13 cellular contexts compared by ENCODE assay signal in genomic region chr6:15479761-15480160, GRCh38.
DNase-seq lines count a peak whose midpoint lies in the region; ATAC-seq and TF ChIP-seq lines count a peak whose summit lies in the region.
"Had no signal": no experiment of that assay in that cellular context is flagged by ENCODE, and none has a peak within 500 bp of the region (broad histone marks: within the 10 kb centered on the region; RNA-seq: fewer than 3 reads in every experiment).

No MANE protein-coding gene starts in this region.

- peaks cover 27% of the 10 kb centered on the region for H3K4me1 ChIP-seq in GM23248 (ENCODE audit: insufficient read depth)
- H3K4me1 ChIP-seq in endodermal cell (ENCODE audit: control insufficient read depth, insufficient read depth, low read length), result peaks cover 11% of the 10 kb centered on the region
- H3K4me1 ChIP-seq in osteoblast (ENCODE audit: insufficient read depth, low read length), result peaks cover 27% of the 10 kb centered on the region
- H3K4me1 ChIP-seq: HAP-1 had no signal

- no peaks in the 10 kb centered on the region for H3K27me3 Mint-ChIP-seq in endodermal cell (ENCODE audit: insufficient read depth)
- H3K27me3 Mint-ChIP-seq: IgD-negative memory B cell had no signal

- peaks cover 98% of the 10 kb centered on the region for H3K79me2 ChIP-seq in GM23248 (ENCODE audit: insufficient read depth)
- H3K79me2 ChIP-seq in osteoblast (ENCODE audit: insufficient read depth, low read length), result peaks cover 30% of the 10 kb centered on the region

- H3K9me3 Mint-ChIP-seq in endodermal cell, result no peaks in the 10 kb centered on the region
- H3K9me3 Mint-ChIP-seq: CD8-positive, alpha-beta T cell; IgD-negative memory B cell had no signal

- no peak overlapping the region for H3K4me3 Mint-ChIP-seq in endodermal cell
- H3K4me3 Mint-ChIP-seq: CD8-positive, alpha-beta T cell had no signal

- peaks cover 53% of the 10 kb centered on the region for H3K4me1 Mint-ChIP-seq in endodermal cell

- H3K4me2 ChIP-seq in GM23248 (ENCODE audit: unreplicated experiment) (no peak overlapping the region), osteoblast (ENCODE audit: insufficient read depth, low read length) (peak overlapping the region; percentile 3)

- DNase-seq in GM23248, result peak; percentile 75
- DNase-seq in NCI-H774 (lab: John Stamatoyannopoulos, UW), result peak; percentile 50
- peak; percentile 40 for DNase-seq in endodermal cell
- DNase-seq in osteoblast (ENCODE audit: insufficient read length, low spot score, missing footprints), result no peak
- no peak for DNase-seq in LoVo (ENCODE audit: low spot score)
- DNase-seq in activated CD8-positive, alpha-beta memory T cell treated with anti-CD3 and anti-CD28 coated beads, Interleukin-2, amount 50 U/mL, for 48 hours, result no peak
- no peak for DNase-seq in stimulated activated CD4-positive, alpha-beta T cell treated with anti-CD3 and anti-CD28 coated beads, Interleukin-2, amount 100 ng/mL, for 24 hours
- DNase-seq: CD8-positive, alpha-beta T cell; SHP77 had no signal

- H3K27ac ChIP-seq in GM23248, result no peak overlapping the region
- no peak overlapping the region for H3K27ac ChIP-seq in endodermal cell (ENCODE audit: low read depth, low read length)
- no peak overlapping the region for H3K27ac ChIP-seq in osteoblast (ENCODE audit: low read depth, low read length)
- H3K27ac ChIP-seq: ascending aorta had no signal

- 56 to 60% methylated on average over 5 of the region's 5 CpGs for WGBS in GM23248 (ENCODE audit: low coverage in 1 of 2, low lambda C conversion rate in 2 of 2, missing lambda C conversion rate in 2 of 2), 2 experiments
- WGBS in endodermal cell (ENCODE audit: insufficient coverage in 1 of 2, insufficient read length in 1 of 2), 2 experiments, result 88 to 93% methylated on average over 3 to 5 of the region's 5 CpGs

- H2AFZ ChIP-seq in GM23248, result no peak overlapping the region
- H2AFZ ChIP-seq in osteoblast (ENCODE audit: low read length), result no peak overlapping the region

- H3K4me3 ChIP-seq in GM23248 (no peak overlapping the region), endodermal cell (ENCODE audit: low read length) (no peak overlapping the region), osteoblast (ENCODE audit: insufficient read depth, low read length) (no peak overlapping the region)
- H3K4me3 ChIP-seq: ascending aorta, HAP-1 had no signal

- no peak overlapping the region for H3K27ac Mint-ChIP-seq in endodermal cell
- H3K27ac Mint-ChIP-seq: CD8-positive, alpha-beta T cell; IgD-negative memory B cell had no signal

- TF ChIP-seq CTCF in endodermal cell (conservative IDR thresholded peaks at IDR 0.05) (no peak), osteoblast (IDR thresholded peaks at IDR 0.05; ENCODE audit: extremely low read depth, low read depth, low read length) (no peak)

- no peaks in the 10 kb centered on the region for H3K36me3 ChIP-seq in GM23248 (ENCODE audit: low read depth)
- peaks cover 34% of the 10 kb centered on the region for H3K36me3 ChIP-seq in endodermal cell (ENCODE audit: control insufficient read depth, insufficient read depth, low read length)
- H3K36me3 ChIP-seq in osteoblast (ENCODE audit: insufficient read depth, low read length), result no peaks in the 10 kb centered on the region
- H3K36me3 ChIP-seq: ascending aorta, HAP-1 had no signal

- H4K20me1 ChIP-seq in GM23248 (ENCODE audit: insufficient read depth) (peaks cover 4% of the 10 kb centered on the region; the same call in 1 of the 2 replicates), osteoblast (ENCODE audit: insufficient read depth, low read length) (peaks cover 11% of the 10 kb centered on the region)

- H3K9ac ChIP-seq in GM23248 (no peak overlapping the region), endodermal cell (ENCODE audit: extremely low read depth, low read length, poor library complexity, severe bottlenecking) (no peak overlapping the region)

- H3K27me3 ChIP-seq in GM23248 (replicated peaks; ENCODE audit: insufficient read depth) (no peaks in the 10 kb centered on the region), endodermal cell (ENCODE audit: control insufficient read depth, insufficient read depth, low read length, poor library complexity, severe bottlenecking) (no peaks in the 10 kb centered on the region), osteoblast (ENCODE audit: insufficient read depth, low read length) (no peaks in the 10 kb centered on the region)
- H3K27me3 ChIP-seq: ascending aorta had no signal

- H3K36me3 Mint-ChIP-seq in endodermal cell (ENCODE audit: low read depth), result peaks cover 16% of the 10 kb centered on the region

- in situ Hi-C loops in GM23248 (cut with MboI), result no loop called here

- ATAC-seq in HG03442 (IDR thresholded peaks at IDR 0.05; ENCODE audit: unreplicated experiment), result no peak
- ATAC-seq: CD8-positive, alpha-beta T cell had no signal

- no peaks in the 10 kb centered on the region for H3K9me3 ChIP-seq in GM23248 (ENCODE audit: low read depth)
- no peaks in the 10 kb centered on the region for H3K9me3 ChIP-seq in endodermal cell (ENCODE audit: control insufficient read depth, low read length)
- H3K9me3 ChIP-seq in osteoblast (ENCODE audit: low read depth, low read length), result no peaks in the 10 kb centered on the region
- H3K9me3 ChIP-seq: ascending aorta, HAP-1 had no signal

- H3K9me2 ChIP-seq in GM23248 (ENCODE audit: insufficient read depth), result no peaks in the 10 kb centered on the region

- H3F3A ChIP-seq in GM23248 (ENCODE audit: insufficient read depth), result peaks cover 23% of the 10 kb centered on the region

Comparison
In these comparisons a context has a peak if more than half of its experiments do, and no peak if none do; other contexts are left out.
1. DNase-seq: peak in GM23248 (single experiment), NCI-H774 (single experiment) and endodermal cell (single experiment); none in osteoblast (single experiment), LoVo (single experiment), activated CD8-positive, alpha-beta memory T cell treated with anti-CD3 and anti-CD28 coated beads, Interleukin-2, amount 50 U/mL, for 48 hours (single experiment) and stimulated activated CD4-positive, alpha-beta T cell treated with anti-CD3 and anti-CD28 coated beads, Interleukin-2, amount 100 ng/mL, for 24 hours (0 of 2).